Comparison of ENCODE assay signal across 1 cellular context in genomic region chr20:63497946-63498935, GRCh38.
TF ChIP-seq lines count a peak whose summit lies in the region.

No MANE protein-coding gene starts in this region.

TF ChIP-seq in HepG2, 621 proteins besides CTCF, POLR2A, EP300 and RAD21:
- TF ChIP-seq EZH2 (conservative IDR thresholded peaks at IDR 0.05; ENCODE audit: low read depth, low read length) (peak; percentile 94; the same call in 1 of the 2 replicates), GABPB1 (CRISPR knock-in tag; IDR thresholded peaks at IDR 0.05) (peak; percentile 43; the same call in 1 of the 2 replicates), SP2 (CRISPR knock-in tag; IDR thresholded peaks at IDR 0.05) (0 out of 2 replicates have a peak, but pooled peaks have one; percentile 26), FOSL2 (CRISPR knock-in tag; IDR thresholded peaks at IDR 0.05) (peak; percentile 94), ZNF333 (CRISPR knock-in tag; IDR thresholded peaks at IDR 0.05; ENCODE audit: borderline replicate concordance) (0 out of 2 replicates have a peak, but pooled peaks have one; percentile 52), ZSCAN21 (CRISPR knock-in tag; IDR thresholded peaks at IDR 0.05; ENCODE audit: borderline replicate concordance) (peak; percentile 3; the same call in 1 of the 2 replicates), SIN3A (IDR thresholded peaks at IDR 0.05; ENCODE audit: borderline replicate concordance, low read depth, low read length) (no peak), ZFX (CRISPR knock-in tag; IDR thresholded peaks at IDR 0.05; ENCODE audit: low read depth) (peak; percentile 5; the same call in 1 of the 2 replicates), SRSF1 (optimal IDR thresholded peaks at IDR 0.05; ENCODE audit: low read depth, low read length) (peak; percentile 37), EED (CRISPR knock-in tag; IDR thresholded peaks at IDR 0.05) (peak; percentile 82; the same call in 1 of the 2 replicates), ZMYM4 (CRISPR knock-in tag; IDR thresholded peaks at IDR 0.05) (no peak), HNRNPL (IDR thresholded peaks at IDR 0.05; ENCODE audit: low read depth, low read length) (0 out of 2 replicates have a peak, but pooled peaks have one; percentile 9), HNRNPLL (IDR thresholded peaks at IDR 0.05; ENCODE audit: low read depth, low read length, poor library complexity, severe bottlenecking) (peak; percentile 42), KDM2A (CRISPR knock-in tag; IDR thresholded peaks at IDR 0.05; ENCODE audit: borderline replicate concordance, low read depth) (peak; percentile 56; the same call in 1 of the 2 replicates), HOXA3 (CRISPR knock-in tag; IDR thresholded peaks at IDR 0.05) (no peak), ZBTB33 (CRISPR knock-in tag; IDR thresholded peaks at IDR 0.05) (peak; percentile 53; the same call in 1 of the 2 replicates), TAF15 (IDR thresholded peaks at IDR 0.05; ENCODE audit: low read depth, low read length, poor library complexity, severe bottlenecking) (peak; percentile 46), SIN3B (IDR thresholded peaks at IDR 0.05; ENCODE audit: low read length) (no peak), ZNF552 (CRISPR knock-in tag; IDR thresholded peaks at IDR 0.05; ENCODE audit: borderline replicate concordance) (no peak), ZNF281 (CRISPR knock-in tag; IDR thresholded peaks at IDR 0.05; ENCODE audit: borderline replicate concordance) (peak; percentile 74)
- TF ChIP-seq, protein P1, sequence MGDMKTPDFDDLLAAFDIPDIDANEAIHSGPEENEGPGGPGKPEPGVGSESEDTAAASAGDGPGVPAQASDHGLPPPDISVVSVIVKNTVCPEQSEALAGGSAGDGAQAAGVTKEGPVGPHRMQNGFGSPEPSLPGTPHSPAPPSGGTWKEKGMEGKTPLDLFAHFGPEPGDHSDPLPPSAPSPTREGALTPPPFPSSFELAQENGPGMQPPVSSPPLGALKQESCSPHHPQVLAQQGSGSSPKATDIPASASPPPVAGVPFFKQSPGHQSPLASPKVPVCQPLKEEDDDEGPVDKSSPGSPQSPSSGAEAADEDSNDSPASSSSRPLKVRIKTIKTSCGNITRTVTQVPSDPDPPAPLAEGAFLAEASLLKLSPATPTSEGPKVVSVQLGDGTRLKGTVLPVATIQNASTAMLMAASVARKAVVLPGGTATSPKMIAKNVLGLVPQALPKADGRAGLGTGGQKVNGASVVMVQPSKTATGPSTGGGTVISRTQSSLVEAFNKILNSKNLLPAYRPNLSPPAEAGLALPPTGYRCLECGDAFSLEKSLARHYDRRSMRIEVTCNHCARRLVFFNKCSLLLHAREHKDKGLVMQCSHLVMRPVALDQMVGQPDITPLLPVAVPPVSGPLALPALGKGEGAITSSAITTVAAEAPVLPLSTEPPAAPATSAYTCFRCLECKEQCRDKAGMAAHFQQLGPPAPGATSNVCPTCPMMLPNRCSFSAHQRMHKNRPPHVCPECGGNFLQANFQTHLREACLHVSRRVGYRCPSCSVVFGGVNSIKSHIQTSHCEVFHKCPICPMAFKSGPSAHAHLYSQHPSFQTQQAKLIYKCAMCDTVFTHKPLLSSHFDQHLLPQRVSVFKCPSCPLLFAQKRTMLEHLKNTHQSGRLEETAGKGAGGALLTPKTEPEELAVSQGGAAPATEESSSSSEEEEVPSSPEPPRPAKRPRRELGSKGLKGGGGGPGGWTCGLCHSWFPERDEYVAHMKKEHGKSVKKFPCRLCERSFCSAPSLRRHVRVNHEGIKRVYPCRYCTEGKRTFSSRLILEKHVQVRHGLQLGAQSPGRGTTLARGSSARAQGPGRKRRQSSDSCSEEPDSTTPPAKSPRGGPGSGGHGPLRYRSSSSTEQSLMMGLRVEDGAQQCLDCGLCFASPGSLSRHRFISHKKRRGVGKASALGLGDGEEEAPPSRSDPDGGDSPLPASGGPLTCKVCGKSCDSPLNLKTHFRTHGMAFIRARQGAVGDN (CRISPR knock-in tag; IDR thresholded peaks at IDR 0.05), result peak; percentile 17; the same call in 1 of the 2 replicates
- TF ChIP-seq, protein P2, sequence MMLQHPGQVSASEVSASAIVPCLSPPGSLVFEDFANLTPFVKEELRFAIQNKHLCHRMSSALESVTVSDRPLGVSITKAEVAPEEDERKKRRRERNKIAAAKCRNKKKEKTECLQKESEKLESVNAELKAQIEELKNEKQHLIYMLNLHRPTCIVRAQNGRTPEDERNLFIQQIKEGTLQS (CRISPR knock-in tag; IDR thresholded peaks at IDR 0.05), result peak; percentile 65
- TF ChIP-seq, protein P3, sequence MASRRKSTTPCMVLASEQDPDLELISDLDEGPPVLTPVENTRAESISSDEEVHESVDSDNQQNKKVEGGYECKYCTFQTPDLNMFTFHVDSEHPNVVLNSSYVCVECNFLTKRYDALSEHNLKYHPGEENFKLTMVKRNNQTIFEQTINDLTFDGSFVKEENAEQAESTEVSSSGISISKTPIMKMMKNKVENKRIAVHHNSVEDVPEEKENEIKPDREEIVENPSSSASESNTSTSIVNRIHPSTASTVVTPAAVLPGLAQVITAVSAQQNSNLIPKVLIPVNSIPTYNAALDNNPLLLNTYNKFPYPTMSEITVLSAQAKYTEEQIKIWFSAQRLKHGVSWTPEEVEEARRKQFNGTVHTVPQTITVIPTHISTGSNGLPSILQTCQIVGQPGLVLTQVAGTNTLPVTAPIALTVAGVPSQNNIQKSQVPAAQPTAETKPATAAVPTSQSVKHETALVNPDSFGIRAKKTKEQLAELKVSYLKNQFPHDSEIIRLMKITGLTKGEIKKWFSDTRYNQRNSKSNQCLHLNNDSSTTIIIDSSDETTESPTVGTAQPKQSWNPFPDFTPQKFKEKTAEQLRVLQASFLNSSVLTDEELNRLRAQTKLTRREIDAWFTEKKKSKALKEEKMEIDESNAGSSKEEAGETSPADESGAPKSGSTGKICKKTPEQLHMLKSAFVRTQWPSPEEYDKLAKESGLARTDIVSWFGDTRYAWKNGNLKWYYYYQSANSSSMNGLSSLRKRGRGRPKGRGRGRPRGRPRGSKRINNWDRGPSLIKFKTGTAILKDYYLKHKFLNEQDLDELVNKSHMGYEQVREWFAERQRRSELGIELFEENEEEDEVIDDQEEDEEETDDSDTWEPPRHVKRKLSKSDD (CRISPR knock-in tag; IDR thresholded peaks at IDR 0.05; ENCODE audit: low read depth), result no peak
- TF ChIP-seq, protein P4, sequence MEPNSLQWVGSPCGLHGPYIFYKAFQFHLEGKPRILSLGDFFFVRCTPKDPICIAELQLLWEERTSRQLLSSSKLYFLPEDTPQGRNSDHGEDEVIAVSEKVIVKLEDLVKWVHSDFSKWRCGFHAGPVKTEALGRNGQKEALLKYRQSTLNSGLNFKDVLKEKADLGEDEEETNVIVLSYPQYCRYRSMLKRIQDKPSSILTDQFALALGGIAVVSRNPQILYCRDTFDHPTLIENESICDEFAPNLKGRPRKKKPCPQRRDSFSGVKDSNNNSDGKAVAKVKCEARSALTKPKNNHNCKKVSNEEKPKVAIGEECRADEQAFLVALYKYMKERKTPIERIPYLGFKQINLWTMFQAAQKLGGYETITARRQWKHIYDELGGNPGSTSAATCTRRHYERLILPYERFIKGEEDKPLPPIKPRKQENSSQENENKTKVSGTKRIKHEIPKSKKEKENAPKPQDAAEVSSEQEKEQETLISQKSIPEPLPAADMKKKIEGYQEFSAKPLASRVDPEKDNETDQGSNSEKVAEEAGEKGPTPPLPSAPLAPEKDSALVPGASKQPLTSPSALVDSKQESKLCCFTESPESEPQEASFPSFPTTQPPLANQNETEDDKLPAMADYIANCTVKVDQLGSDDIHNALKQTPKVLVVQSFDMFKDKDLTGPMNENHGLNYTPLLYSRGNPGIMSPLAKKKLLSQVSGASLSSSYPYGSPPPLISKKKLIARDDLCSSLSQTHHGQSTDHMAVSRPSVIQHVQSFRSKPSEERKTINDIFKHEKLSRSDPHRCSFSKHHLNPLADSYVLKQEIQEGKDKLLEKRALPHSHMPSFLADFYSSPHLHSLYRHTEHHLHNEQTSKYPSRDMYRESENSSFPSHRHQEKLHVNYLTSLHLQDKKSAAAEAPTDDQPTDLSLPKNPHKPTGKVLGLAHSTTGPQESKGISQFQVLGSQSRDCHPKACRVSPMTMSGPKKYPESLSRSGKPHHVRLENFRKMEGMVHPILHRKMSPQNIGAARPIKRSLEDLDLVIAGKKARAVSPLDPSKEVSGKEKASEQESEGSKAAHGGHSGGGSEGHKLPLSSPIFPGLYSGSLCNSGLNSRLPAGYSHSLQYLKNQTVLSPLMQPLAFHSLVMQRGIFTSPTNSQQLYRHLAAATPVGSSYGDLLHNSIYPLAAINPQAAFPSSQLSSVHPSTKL (CRISPR knock-in tag; IDR thresholded peaks at IDR 0.05), result 0 out of 2 replicates have a peak, but pooled peaks have one; percentile 16
- TF ChIP-seq, protein P5, sequence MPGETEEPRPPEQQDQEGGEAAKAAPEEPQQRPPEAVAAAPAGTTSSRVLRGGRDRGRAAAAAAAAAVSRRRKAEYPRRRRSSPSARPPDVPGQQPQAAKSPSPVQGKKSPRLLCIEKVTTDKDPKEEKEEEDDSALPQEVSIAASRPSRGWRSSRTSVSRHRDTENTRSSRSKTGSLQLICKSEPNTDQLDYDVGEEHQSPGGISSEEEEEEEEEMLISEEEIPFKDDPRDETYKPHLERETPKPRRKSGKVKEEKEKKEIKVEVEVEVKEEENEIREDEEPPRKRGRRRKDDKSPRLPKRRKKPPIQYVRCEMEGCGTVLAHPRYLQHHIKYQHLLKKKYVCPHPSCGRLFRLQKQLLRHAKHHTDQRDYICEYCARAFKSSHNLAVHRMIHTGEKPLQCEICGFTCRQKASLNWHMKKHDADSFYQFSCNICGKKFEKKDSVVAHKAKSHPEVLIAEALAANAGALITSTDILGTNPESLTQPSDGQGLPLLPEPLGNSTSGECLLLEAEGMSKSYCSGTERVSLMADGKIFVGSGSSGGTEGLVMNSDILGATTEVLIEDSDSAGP (CRISPR knock-in tag; IDR thresholded peaks at IDR 0.05; ENCODE audit: borderline replicate concordance), result no peak
TF ChIP-seq in HepG2: peak in this region for 18.
